ENCODE assay signal across 1 cellular context in the genomic region with DNA sequence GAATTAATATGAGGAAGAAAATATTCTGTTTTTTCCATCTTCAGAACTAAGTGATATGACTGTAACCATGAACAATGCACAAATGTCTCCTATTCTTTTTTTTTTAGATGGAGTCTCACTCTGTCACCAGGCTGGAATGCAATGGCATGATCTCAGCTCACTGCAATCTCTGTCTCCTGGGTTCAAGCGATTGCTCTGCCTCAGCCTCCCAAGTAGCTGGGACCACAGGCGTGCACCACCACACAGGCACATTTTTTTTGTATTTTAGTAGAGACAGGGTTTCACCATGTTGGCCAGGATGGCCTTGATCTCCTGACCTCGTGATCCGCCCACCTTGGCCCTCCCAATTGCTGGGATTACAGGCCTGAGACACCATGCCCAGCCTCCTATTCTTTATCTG.
TF ChIP-seq lines count a peak whose summit lies in the region.

No MANE protein-coding gene starts in this region.

TF ChIP-seq in HepG2, 621 proteins besides CTCF, POLR2A, EP300 and RAD21:
- TF ChIP-seq FOSL2 (CRISPR knock-in tag; IDR thresholded peaks at IDR 0.05) (0 out of 2 replicates have a peak, but pooled peaks have one; percentile 22), ZMYM3 (CRISPR knock-in tag; IDR thresholded peaks at IDR 0.05) (0 out of 2 replicates have a peak, but pooled peaks have one; percentile 24), ZNF460 (CRISPR knock-in tag; IDR thresholded peaks at IDR 0.05; ENCODE audit: borderline replicate concordance) (peak; percentile 90), POGZ (CRISPR knock-in tag; IDR thresholded peaks at IDR 0.05) (0 out of 2 replicates have a peak, but pooled peaks have one; percentile 42), SAP130 (CRISPR knock-in tag; IDR thresholded peaks at IDR 0.05; ENCODE audit: low read depth) (0 out of 2 replicates have a peak, but pooled peaks have one; percentile 8), NR2F1 (CRISPR knock-in tag; IDR thresholded peaks at IDR 0.05) (peak in 1 of 2 experiments; percentile 55; a peak in 1 of 4 replicates)
